ENCODE assay signal across 8 cellular contexts in genomic region chr17:30117548-30118155, GRCh38. TPM values are rescaled to one million over a fixed set of nuclear protein-coding genes. Genes with fewer than 3 reads are reported as not detected.
A peak's percentile ranks its signal among the peaks of the same experiment; 100 is the strongest.
DNase-seq lines count a peak whose midpoint lies in the region; ATAC-seq and TF ChIP-seq lines count a peak whose summit lies in the region.

No MANE protein-coding gene starts in this region.

- CTCF ChIA-PET in T-cell (lab: Charles Lee), result interaction anchor here in 1 of 2 donors (0.7 to 2.8 kb wide), 3 partner anchors 12 to 827 kb away, joined by 3 to 20 read pairs (median 3); no protein-coding TSS in a partner anchor

- H3K36me3 Mint-ChIP-seq in GM23338 (ENCODE audit: low read depth) (peaks cover 33% of the 10 kb centered on the region), T-cell (peaks cover 17% of the 10 kb centered on the region)

- no peaks in the 10 kb centered on the region for H3K27me3 ChIP-seq in GM23338 (ENCODE audit: insufficient read depth)

- no peaks in the 10 kb centered on the region for H3K9me2 ChIP-seq in GM23338 (ENCODE audit: insufficient read depth)

- no peak overlapping the region for H2AFZ ChIP-seq in GM23338

- H3K4me3 Mint-ChIP-seq in GM23338 (peak overlapping the region; percentile 92), T-cell (peak overlapping the region; percentile 94 to 98 (median 95))

- H3K4me2 ChIP-seq in GM23338, result peak overlapping the region; percentile 80

- H3K79me2 ChIP-seq in GM23338 (replicated peaks; ENCODE audit: insufficient read depth), result peaks cover 56% of the 10 kb centered on the region

- H3F3A ChIP-seq in GM23338 (replicated peaks; ENCODE audit: low read depth), result no peaks in the 10 kb centered on the region

- TF ChIP-seq CTCF in GM23338 (conservative IDR thresholded peaks at IDR 0.05; ENCODE audit: low read depth in 2 of 2) (no peak), foreskin fibroblast (IDR thresholded peaks at IDR 0.05; ENCODE audit: low read depth, low read length) (no peak), GM20000 (IDR thresholded peaks at IDR 0.05; ENCODE audit: extremely low read depth, missing control alignments) (no peak)

- peaks cover 5% of the 10 kb centered on the region for H3K4me1 ChIP-seq in GM23338 (ENCODE audit: insufficient read depth)

- no peaks in the 10 kb centered on the region for H3K27me3 Mint-ChIP-seq in GM23338 (ENCODE audit: insufficient read depth, low read depth, poor library complexity)
- H3K27me3 Mint-ChIP-seq in T-cell, result no peaks in the 10 kb centered on the region

- H4K20me1 ChIP-seq in GM23338 (replicated peaks; ENCODE audit: insufficient read depth), result 0 out of 2 replicates have a peak, but pooled peaks cover 3% of the 10 kb centered on the region

- DNase-seq in GM23338 (ENCODE audit: low spot score) (no peak), T-cell (no peak), foreskin fibroblast (no peak), skeletal muscle cell (ENCODE audit: low read depth) (no peak), GM20000 (ENCODE audit: low spot score) (no peak), HPDE6-E6E7 (ENCODE audit: extremely low spot score) (no peak)

- H3K27ac ChIP-seq in GM23338 (ENCODE audit: low read depth), result peak overlapping the region; percentile 95

- ATAC-seq in GM23338 (no peak), T-cell (replicated peaks in 1 of 4) (no peak), HG02973 (IDR thresholded peaks at IDR 0.05; ENCODE audit: unreplicated experiment) (no peak), GM18858 (IDR thresholded peaks at IDR 0.05; ENCODE audit: unreplicated experiment) (no peak)

- peak overlapping the region; percentile 77 for H3K4me3 ChIP-seq in GM23338
- peak overlapping the region; percentile 60 to 86 for H3K4me3 ChIP-seq in foreskin fibroblast (ENCODE audit: low read depth in 1 of 2, low read length in 2 of 2)
- H3K4me3 ChIP-seq in skeletal muscle cell (ENCODE audit: low read depth, low read length), result peak overlapping the region; percentile 95

- H3K9me3 Mint-ChIP-seq in GM23338, result no peaks in the 10 kb centered on the region
- no peaks in the 10 kb centered on the region for H3K9me3 Mint-ChIP-seq in T-cell

- H3K27ac Mint-ChIP-seq in GM23338 (peak overlapping the region; percentile 100), T-cell (peak overlapping the region; percentile 96 to 98)

- POLR2A ChIA-PET in T-cell (lab: Charles Lee), result interaction anchor here (0.8 to 1.2 kb wide), 4 partner anchors 9 to 314 kb away, joined by 3 to 19 read pairs (median 8); no protein-coding TSS in a partner anchor

- H3K4me1 Mint-ChIP-seq in GM23338 (peaks cover 11% of the 10 kb centered on the region; the same call in 2 of the 3 replicates), T-cell (peaks cover 36 to 52% (median 51%) of the 10 kb centered on the region in 3 donors)

- H3K36me3 ChIP-seq in GM23338 (ENCODE audit: insufficient read depth), result no peaks in the 10 kb centered on the region; the same call in 1 of the 2 replicates

TF ChIP-seq in GM23338, 12 proteins besides CTCF, POLR2A, EP300 and RAD21:
- TF ChIP-seq CREB1 (CRISPR knock-in tag; IDR thresholded peaks at IDR 0.05; ENCODE audit: low read depth) (no peak), POLR2AphosphoS5 (IDR thresholded peaks at IDR 0.05; ENCODE audit: low read depth) (no peak), NANOG (IDR thresholded peaks at IDR 0.05; ENCODE audit: borderline replicate concordance) (no peak)
TF ChIP-seq in GM23338: peak in this region for 0.

RNA-seq across cellular contexts. Expression of gene NSRP1, which starts 1.0 kb away (rescaled TPM):
- total RNA-seq in GM23338 (2014; rRNA removed; shearing (Covaris generic)), result 5.8 and 15.7 TPM in 2 replicates
- 110 and 111 TPM in 2 replicates for polyA plus RNA-seq in GM23338 (2016; fragmentation: Nextera tagmentation; extraction: Ambion mirVana)
- total RNA-seq in T-cell, result 10 to 100 TPM; 24.6 to 31.9 (median 28.5) TPM
